Comparison of ENCODE assay signal across 1 cellular context in the genomic region with DNA sequence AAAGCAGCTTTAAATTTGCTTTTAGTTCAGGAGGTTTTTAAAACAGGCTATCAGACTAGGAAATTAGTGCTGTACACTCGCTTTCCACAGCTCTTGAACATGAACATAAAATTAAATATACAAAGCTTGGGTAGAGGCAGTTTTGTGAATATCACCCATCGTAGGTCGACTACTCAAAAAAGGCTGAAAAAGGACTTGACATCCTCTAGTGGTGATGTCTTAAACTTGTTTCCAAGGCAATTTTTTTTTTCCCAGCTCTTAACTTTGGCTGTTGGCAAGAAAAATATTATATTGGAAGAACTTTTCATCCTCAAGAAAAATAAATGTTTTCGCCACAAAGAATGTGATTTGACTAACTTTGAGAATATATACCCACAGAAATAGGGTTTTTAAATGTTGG.
TF ChIP-seq lines count a peak whose summit lies in the region.

No MANE protein-coding gene starts in this region.

TF ChIP-seq in HCT116, 20 proteins besides CTCF, POLR2A, EP300 and RAD21 (continued from another document):
- TF ChIP-seq ZBTB33 (IDR thresholded peaks at IDR 0.05; ENCODE audit: extremely low read depth, insufficient replicate concordance, low read length) (no peak), YY1 (IDR thresholded peaks at IDR 0.05; ENCODE audit: extremely low read depth, insufficient replicate concordance, low read depth, low read length) (no peak), SIN3A (IDR thresholded peaks at IDR 0.05; ENCODE audit: low read depth) (no peak), EZH2 (IDR thresholded peaks at IDR 0.05) (no peak), ZFX (IDR thresholded peaks at IDR 0.05) (no peak), FOSL1 (IDR thresholded peaks at IDR 0.05; ENCODE audit: low read depth) (no peak), SP1 (IDR thresholded peaks at IDR 0.05; ENCODE audit: low read depth) (no peak)
